8 cellular contexts compared by ENCODE assay signal in the genomic region with DNA sequence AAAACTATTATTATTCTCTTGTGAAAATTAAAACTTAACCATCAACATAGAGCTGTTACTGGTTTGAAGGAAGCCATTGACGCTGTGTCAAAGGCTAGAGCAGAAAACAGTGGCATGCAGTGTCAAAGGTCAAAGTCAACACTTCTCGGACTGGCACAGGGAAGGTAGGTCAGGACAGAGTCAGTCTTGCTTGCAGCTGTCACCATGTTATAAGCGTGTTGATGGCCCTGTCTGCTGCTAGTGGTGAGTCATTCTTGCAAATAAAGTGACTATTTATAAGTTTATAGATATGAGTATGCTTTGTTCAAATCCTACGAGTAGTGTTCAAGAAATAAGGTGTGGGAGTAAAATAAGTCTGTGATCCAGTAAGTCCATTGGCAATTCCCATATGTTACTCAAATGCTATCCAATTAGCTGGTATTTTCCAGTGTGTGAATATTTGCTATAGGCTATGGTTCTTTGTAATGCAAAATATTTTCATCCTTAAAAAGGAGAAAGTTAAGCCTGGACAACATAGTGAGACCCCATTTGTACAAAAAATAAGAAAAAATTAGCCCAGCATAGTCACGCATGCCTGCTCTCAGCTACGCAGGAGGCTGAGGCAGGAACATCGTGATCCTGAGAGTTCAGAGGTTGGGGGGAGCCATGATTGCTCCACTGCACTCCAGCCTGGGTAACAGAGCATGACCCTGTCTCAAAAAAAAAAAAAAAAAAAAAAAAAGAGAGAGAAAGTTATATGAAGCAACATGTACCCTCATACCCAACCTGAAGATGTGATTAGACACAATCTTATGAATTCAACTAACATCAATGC. TPM values are rescaled to one million over a fixed set of nuclear protein-coding genes. Genes with fewer than 3 reads are reported as not detected.
DNase-seq lines count a peak whose midpoint lies in the region; ATAC-seq and TF ChIP-seq lines count a peak whose summit lies in the region.

No MANE protein-coding gene starts in this region.

- peak overlapping the region in 1 of 2 donors; percentile 53 for H3K27ac ChIP-seq in uterus

- no peak for TF ChIP-seq CTCF in uterus (IDR thresholded peaks at IDR 0.05)

- H3K9me3 ChIP-seq in uterus = no peaks in the 10 kb centered on the region

- H3K36me3 ChIP-seq in uterus = no peaks in the 10 kb centered on the region

- DNase-seq in EH (ENCODE audit: low read depth) (peak; percentile 54), SIG-M5 treated with dmso at 0.1 percent for 504 hours (lab: John Stamatoyannopoulos, UW; ENCODE audit: unreplicated experiment) (peak; percentile 90), kidney tubule cell (ENCODE audit: low spot score) (peak; percentile 45), NCI-H2107 (lab: John Stamatoyannopoulos, UW) (no peak), COR-L47 (lab: John Stamatoyannopoulos, UW) (no peak), uterus (no peak)

- no peak for TF ChIP-seq POLR2A in uterus (IDR thresholded peaks at IDR 0.05)

- intact Hi-C loops in uterus (cut with DNase I; ENCODE audit: low total_unique reads) = no loop called here

- no peak overlapping the region for H3K4me3 ChIP-seq in uterus

- H3K27me3 ChIP-seq in uterus = no peaks in the 10 kb centered on the region

- ATAC-seq in HG02798 (IDR thresholded peaks at IDR 0.05; ENCODE audit: poor library complexity, unreplicated experiment) (peak; percentile 46), GM21381 (IDR thresholded peaks at IDR 0.05; ENCODE audit: unreplicated experiment) (no peak)

- no peaks in the 10 kb centered on the region for H3K4me1 ChIP-seq in uterus

RNA-seq across cellular contexts. Expression of a gene that starts 26.3 kb away (rescaled TPM):
- 100 to 1,000 TPM; 104 to 247 (median 182) TPM for total RNA-seq in uterus

Comparison
In these comparisons a context has a peak if more than half of its experiments do, and no peak if none do; other contexts are left out.
1. DNase-seq: peak in EH (single experiment), SIG-M5 treated with dmso at 0.1 percent for 504 hours (single experiment) and kidney tubule cell (single experiment); none in NCI-H2107 (single experiment), COR-L47 (single experiment) and uterus (0 of 2).